10 cellular contexts compared by ENCODE assay signal in genomic region chrX:5236749-5237148, GRCh38.
DNase-seq lines count a peak whose midpoint lies in the region; TF ChIP-seq lines count a peak whose summit lies in the region.
"Had no signal": no experiment of that assay in that cellular context is flagged by ENCODE, and none has a peak within 500 bp of the region (broad histone marks: within the 10 kb centered on the region; RNA-seq: fewer than 3 reads in every experiment).

No MANE protein-coding gene starts in this region.

- in situ Hi-C loops in GM13976 (cut with MboI; ENCODE audit: low sequenced_read_pairs, unreplicated experiment) = no loop called here

- DNase-seq in H4 (ENCODE audit: low spot score) (peak; percentile 2), MV-4-11 (lab: John Stamatoyannopoulos, UW) (peak; percentile 12), fibroblast of villous mesenchyme (ENCODE audit: low read depth) (peak; percentile 2), renal cortical epithelial cell (ENCODE audit: low read depth) (peak; percentile 0), dermis blood vessel endothelial cell (no peak), GM13976 (ENCODE audit: low spot score) (no peak), Kasumi-1 (lab: John Stamatoyannopoulos, UW) (no peak)
- DNase-seq: CD4-positive, alpha-beta T cell; GM23248; HFFc6 had no signal

- no peak overlapping the region for H3K4me3 ChIP-seq in fibroblast of villous mesenchyme (ENCODE audit: low read depth, low read length)
- H3K4me3 ChIP-seq: GM23248 had no signal

- no peak for TF ChIP-seq CTCF in fibroblast of villous mesenchyme (IDR thresholded peaks at IDR 0.05; ENCODE audit: insufficient read depth, low read depth, low read length)
- no peak for TF ChIP-seq CTCF in GM13976 (IDR thresholded peaks at IDR 0.05; ENCODE audit: borderline replicate concordance, control extremely low read depth, extremely low read depth, insufficient read depth, missing control alignments)

Comparison
In these comparisons a context has a peak if more than half of its experiments do, and no peak if none do; other contexts are left out.
1. DNase-seq: peak in H4 (single experiment), MV-4-11 (single experiment), fibroblast of villous mesenchyme (single experiment) and renal cortical epithelial cell (single experiment); none in dermis blood vessel endothelial cell (single experiment), GM13976 (single experiment) and Kasumi-1 (0 of 2).